Comparison of ENCODE assay signal across 8 cellular contexts in the genomic region with DNA sequence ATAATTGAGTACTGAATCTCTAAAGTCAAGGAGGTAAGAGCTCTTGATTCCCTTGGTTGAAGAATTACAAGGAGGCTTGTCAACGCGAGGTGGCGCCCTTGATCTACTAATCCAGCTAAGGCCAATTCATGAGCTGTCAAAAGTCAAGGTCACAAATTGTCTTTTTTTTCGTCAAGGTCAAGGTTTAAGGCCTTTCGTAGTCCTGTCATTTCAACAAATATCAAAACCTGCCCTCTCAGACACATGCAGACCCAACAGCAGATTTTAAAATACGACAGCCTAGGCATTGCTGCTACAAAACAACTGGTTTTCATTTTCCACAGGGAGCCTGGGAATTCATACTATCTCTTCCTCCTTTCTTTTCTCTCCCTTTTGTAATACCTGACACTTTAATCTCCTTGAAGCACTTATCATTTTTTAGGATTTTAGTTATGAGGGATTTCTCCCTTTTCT. TPM values are rescaled to one million over a fixed set of nuclear protein-coding genes. Genes with fewer than 3 reads are reported as not detected.
DNase-seq lines count a peak whose midpoint lies in the region; ATAC-seq, FAIRE-seq and TF ChIP-seq lines count a peak whose summit lies in the region.

No MANE protein-coding gene starts in this region.

- intact Hi-C loops in posterior cingulate gyrus (cut with DNase I) = loop anchor here (2.0 to 5.0 kb wide), 5 partner anchors 380 to 881 kb away; no protein-coding TSS in a partner anchor

- TF ChIP-seq CTCF in D721Med (IDR thresholded peaks at IDR 0.05; ENCODE audit: insufficient read depth, missing control alignments) = peak; percentile 91
- peak; percentile 83 for TF ChIP-seq CTCF in LNCAP (IDR thresholded peaks at IDR 0.05)
- peak in 3 of 4 experiments; percentile 59 to 68 (median 66) for TF ChIP-seq CTCF in gastroesophageal sphincter (IDR thresholded peaks at IDR 0.05)

- DNase-seq in D721Med (ENCODE audit: insufficient read length, low spot score) = no peak
- peak; percentile 69 to 88 for DNase-seq in SJCRH30
- peak; percentile 57 to 83 (median 80) for DNase-seq in activated naive CD4-positive, alpha-beta T cell (lab: John Stamatoyannopoulos, UW)
- peak; percentile 49 to 96 (median 84) for DNase-seq in posterior cingulate gyrus
- DNase-seq in ureter (ENCODE audit: low spot score) = peak; percentile 91

- WGBS in gastroesophageal sphincter (ENCODE audit: low coverage in 1 of 2), 2 donors = 1 to 9% methylated on average over 5 to 6 of the region's 6 CpGs

- peak; percentile 84 for FAIRE-seq in D721Med (lab: Jason Lieb, UNC)

- no peak overlapping the region for H3K27ac ChIP-seq in SJCRH30
- no peak overlapping the region for H3K27ac ChIP-seq in gastroesophageal sphincter

- H3K4me3 ChIP-seq in SJCRH30 (no peak overlapping the region), gastroesophageal sphincter (no peak overlapping the region)

- no peaks in the 10 kb centered on the region; the same call in 1 of the 2 replicates for H3K4me1 ChIP-seq in SJCRH30
- H3K4me1 ChIP-seq in gastroesophageal sphincter = peaks cover 0 to 55% (median 23%) of the 10 kb centered on the region in 3 donors

- no peak for TF ChIP-seq EP300 in gastroesophageal sphincter (IDR thresholded peaks at IDR 0.05)

- no peak for TF ChIP-seq POLR2A in gastroesophageal sphincter (IDR thresholded peaks at IDR 0.05)

- ATAC-seq in gastroesophageal sphincter (no peak), HG03342 (IDR thresholded peaks at IDR 0.05; ENCODE audit: unreplicated experiment) (no peak)

- H3K27me3 ChIP-seq in SJCRH30 (no peaks in the 10 kb centered on the region), gastroesophageal sphincter (peaks cover 100% of the 10 kb centered on the region)

- no peaks in the 10 kb centered on the region for H3K36me3 ChIP-seq in SJCRH30
- H3K36me3 ChIP-seq in gastroesophageal sphincter = no peaks in the 10 kb centered on the region

- no peaks in the 10 kb centered on the region for H3K9me3 ChIP-seq in SJCRH30 (replicated peaks)
- H3K9me3 ChIP-seq in gastroesophageal sphincter = no peaks in the 10 kb centered on the region

RNA-seq across cellular contexts. Expression of a gene that starts 3.6 kb away (rescaled TPM):
- 1.6 and 1.7 TPM in 2 replicates for total RNA-seq in SJCRH30 (2014; rRNA removed; shearing (Covaris generic))
- total RNA-seq in gastroesophageal sphincter = under 1 TPM in 1 of 4 donors, not detected in 3; 0.12 TPM
- 15.6 TPM for total RNA-seq in ureter

RNA-seq across cellular contexts. Expression of a gene that starts 11.3 kb away (rescaled TPM):
- total RNA-seq in SJCRH30 (2014; rRNA removed; shearing (Covaris generic)) = 5.0 and 5.8 TPM in 2 replicates
- total RNA-seq in gastroesophageal sphincter = under 1 TPM in 1 of 4 donors, not detected in 3; 0.12 TPM
- total RNA-seq in ureter = 16.6 TPM

RNA-seq across cellular contexts. Expression of a gene that starts 22.2 kb away (rescaled TPM):
- total RNA-seq in SJCRH30 (2014; rRNA removed; shearing (Covaris generic)) = 16.2 and 17.2 TPM in 2 replicates
- total RNA-seq in gastroesophageal sphincter (under 1 TPM in 1 of 4 donors, not detected in 3; 0.67 TPM), ureter (15.3 TPM)

RNA-seq across cellular contexts. Expression of a gene that starts 31.0 kb away (rescaled TPM):
- 0.10 and 0.30 TPM in 2 replicates for total RNA-seq in SJCRH30 (2014; rRNA removed; shearing (Covaris generic))
- total RNA-seq in gastroesophageal sphincter (under 1 TPM in 2 of 4 donors, not detected in 2; 0.54 to 0.89 TPM), ureter (7.4 TPM)

RNA-seq across cellular contexts. Expression of a gene that starts 39.8 kb away (rescaled TPM):
- total RNA-seq in SJCRH30 (2014; rRNA removed; shearing (Covaris generic)) = 38.6 and 40.4 TPM in 2 replicates
- total RNA-seq in gastroesophageal sphincter = 1 to 10 TPM in 3 of 4 donors, under 1 TPM in 1; 0.85 to 5.1 (median 1.4) TPM
- total RNA-seq in ureter = 6.3 TPM
